Comparison of ENCODE assay signal across 1 cellular context in the genomic region with DNA sequence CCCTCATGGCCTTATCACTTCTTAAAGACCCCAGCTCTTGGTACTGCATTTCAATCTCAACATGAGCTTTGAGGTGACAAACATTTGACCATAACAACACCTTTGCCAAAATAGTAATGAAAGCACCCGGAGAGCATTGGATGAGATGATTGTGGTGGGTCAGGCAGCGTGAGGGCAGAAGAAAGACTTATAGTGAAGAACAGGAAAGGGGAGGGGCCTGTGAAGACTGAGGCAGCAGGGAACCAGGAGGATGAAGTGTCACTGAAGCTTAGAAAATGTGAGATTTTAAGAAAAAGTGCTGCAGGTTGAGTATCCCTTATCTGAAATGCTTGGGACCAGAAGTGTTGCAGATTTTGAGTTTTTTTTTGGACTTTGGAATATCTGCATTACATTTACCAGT.
TF ChIP-seq lines count a peak whose summit lies in the region.

No MANE protein-coding gene starts in this region.

TF ChIP-seq in GM23338, 12 proteins besides CTCF, POLR2A, EP300 and RAD21 (continued from another document):
- TF ChIP-seq, protein P1, sequence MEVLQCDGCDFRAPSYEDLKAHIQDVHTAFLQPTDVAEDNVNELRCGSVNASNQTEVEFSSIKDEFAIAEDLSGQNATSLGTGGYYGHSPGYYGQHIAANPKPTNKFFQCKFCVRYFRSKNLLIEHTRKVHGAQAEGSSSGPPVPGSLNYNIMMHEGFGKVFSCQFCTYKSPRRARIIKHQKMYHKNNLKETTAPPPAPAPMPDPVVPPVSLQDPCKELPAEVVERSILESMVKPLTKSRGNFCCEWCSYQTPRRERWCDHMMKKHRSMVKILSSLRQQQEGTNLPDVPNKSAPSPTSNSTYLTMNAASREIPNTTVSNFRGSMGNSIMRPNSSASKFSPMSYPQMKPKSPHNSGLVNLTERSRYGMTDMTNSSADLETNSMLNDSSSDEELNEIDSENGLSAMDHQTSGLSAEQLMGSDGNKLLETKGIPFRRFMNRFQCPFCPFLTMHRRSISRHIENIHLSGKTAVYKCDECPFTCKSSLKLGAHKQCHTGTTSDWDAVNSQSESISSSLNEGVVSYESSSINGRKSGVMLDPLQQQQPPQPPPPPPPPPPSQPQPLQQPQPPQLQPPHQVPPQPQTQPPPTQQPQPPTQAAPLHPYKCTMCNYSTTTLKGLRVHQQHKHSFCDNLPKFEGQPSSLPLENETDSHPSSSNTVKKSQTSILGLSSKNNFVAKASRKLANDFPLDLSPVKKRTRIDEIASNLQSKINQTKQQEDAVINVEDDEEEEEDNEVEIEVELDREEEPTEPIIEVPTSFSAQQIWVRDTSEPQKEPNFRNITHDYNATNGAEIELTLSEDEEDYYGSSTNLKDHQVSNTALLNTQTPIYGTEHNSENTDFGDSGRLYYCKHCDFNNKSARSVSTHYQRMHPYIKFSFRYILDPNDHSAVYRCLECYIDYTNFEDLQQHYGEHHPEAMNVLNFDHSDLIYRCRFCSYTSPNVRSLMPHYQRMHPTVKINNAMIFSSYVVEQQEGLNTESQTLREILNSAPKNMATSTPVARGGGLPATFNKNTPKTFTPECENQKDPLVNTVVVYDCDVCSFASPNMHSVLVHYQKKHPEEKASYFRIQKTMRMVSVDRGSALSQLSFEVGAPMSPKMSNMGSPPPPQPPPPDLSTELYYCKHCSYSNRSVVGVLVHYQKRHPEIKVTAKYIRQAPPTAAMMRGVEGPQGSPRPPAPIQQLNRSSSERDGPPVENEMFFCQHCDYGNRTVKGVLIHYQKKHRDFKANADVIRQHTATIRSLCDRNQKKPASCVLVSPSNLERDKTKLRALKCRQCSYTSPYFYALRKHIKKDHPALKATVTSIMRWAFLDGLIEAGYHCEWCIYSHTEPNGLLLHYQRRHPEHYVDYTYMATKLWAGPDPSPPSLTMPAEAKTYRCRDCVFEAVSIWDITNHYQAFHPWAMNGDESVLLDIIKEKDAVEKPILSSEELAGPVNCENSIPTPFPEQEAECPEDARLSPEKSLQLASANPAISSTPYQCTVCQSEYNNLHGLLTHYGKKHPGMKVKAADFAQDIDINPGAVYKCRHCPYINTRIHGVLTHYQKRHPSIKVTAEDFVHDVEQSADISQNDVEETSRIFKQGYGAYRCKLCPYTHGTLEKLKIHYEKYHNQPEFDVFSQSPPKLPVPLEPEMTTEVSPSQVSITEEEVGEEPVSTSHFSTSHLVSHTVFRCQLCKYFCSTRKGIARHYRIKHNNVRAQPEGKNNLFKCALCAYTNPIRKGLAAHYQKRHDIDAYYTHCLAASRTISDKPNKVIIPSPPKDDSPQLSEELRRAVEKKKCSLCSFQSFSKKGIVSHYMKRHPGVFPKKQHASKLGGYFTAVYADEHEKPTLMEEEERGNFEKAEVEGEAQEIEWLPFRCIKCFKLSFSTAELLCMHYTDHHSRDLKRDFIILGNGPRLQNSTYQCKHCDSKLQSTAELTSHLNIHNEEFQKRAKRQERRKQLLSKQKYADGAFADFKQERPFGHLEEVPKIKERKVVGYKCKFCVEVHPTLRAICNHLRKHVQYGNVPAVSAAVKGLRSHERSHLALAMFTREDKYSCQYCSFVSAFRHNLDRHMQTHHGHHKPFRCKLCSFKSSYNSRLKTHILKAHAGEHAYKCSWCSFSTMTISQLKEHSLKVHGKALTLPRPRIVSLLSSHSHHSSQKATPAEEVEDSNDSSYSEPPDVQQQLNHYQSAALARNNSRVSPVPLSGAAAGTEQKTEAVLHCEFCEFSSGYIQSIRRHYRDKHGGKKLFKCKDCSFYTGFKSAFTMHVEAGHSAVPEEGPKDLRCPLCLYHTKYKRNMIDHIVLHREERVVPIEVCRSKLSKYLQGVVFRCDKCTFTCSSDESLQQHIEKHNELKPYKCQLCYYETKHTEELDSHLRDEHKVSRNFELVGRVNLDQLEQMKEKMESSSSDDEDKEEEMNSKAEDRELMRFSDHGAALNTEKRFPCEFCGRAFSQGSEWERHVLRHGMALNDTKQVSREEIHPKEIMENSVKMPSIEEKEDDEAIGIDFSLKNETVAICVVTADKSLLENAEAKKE (CRISPR knock-in tag; IDR thresholded peaks at IDR 0.05): no peak
- TF ChIP-seq ETS1 (IDR thresholded peaks at IDR 0.05): no peak
- TF ChIP-seq POLR2AphosphoS5 (IDR thresholded peaks at IDR 0.05; ENCODE audit: low read depth): no peak
- no peak for TF ChIP-seq JUNB (IDR thresholded peaks at IDR 0.05; ENCODE audit: unreplicated experiment)
- TF ChIP-seq ZNF114 (CRISPR knock-in tag; IDR thresholded peaks at IDR 0.05): no peak
- TF ChIP-seq EZH2 (IDR thresholded peaks at IDR 0.05; ENCODE audit: low read depth, unreplicated experiment): no peak
- no peak for TF ChIP-seq CREB1 (CRISPR knock-in tag; IDR thresholded peaks at IDR 0.05; ENCODE audit: low read depth)
- no peak for TF ChIP-seq NANOG (IDR thresholded peaks at IDR 0.05; ENCODE audit: borderline replicate concordance)
- TF ChIP-seq REST (IDR thresholded peaks at IDR 0.05; ENCODE audit: unreplicated experiment): no peak
- TF ChIP-seq EZH2phosphoT487 (IDR thresholded peaks at IDR 0.05; ENCODE audit: unreplicated experiment): no peak
